ENCODE assay signal across 14 cellular contexts in genomic region chr5:112238473-112238872, GRCh38.
DNase-seq lines count a peak whose midpoint lies in the region; ATAC-seq and TF ChIP-seq lines count a peak whose summit lies in the region.
"Had no signal": no experiment of that assay in that cellular context is flagged by ENCODE, and none has a peak within 500 bp of the region (broad histone marks: within the 10 kb centered on the region; RNA-seq: fewer than 3 reads in every experiment).

No MANE protein-coding gene starts in this region.

- ATAC-seq in HG03280 (IDR thresholded peaks at IDR 0.05; ENCODE audit: unreplicated experiment) (no peak), Right ventricle myocardium superior (ENCODE audit: poor library complexity) (no peak)
- ATAC-seq: T-cell had no signal

- H3K9ac ChIP-seq in colonic mucosa (ENCODE audit: low read depth in 2 of 2, low read length in 2 of 2), result no peak overlapping the region

- H3K4me1 ChIP-seq in BE2C (no peaks in the 10 kb centered on the region), colonic mucosa (no peaks in the 10 kb centered on the region)

- no peak for TF ChIP-seq POLR2A in erythroblast (IDR thresholded peaks at IDR 0.05; ENCODE audit: low read length)

- H3K27ac ChIP-seq in colonic mucosa, result no peak overlapping the region
- H3K27ac ChIP-seq: coronary artery, epithelial cell of prostate had no signal

- intact Hi-C loops in colonic mucosa (cut with DNase I) (no loop called here), Right ventricle myocardium superior (cut with DNase I) (no loop called here)

- peak; percentile 38 for TF ChIP-seq CTCF in BE2C (IDR thresholded peaks at IDR 0.05; ENCODE audit: low read depth, low read length)
- TF ChIP-seq CTCF in GM10248 (IDR thresholded peaks at IDR 0.05; ENCODE audit: control extremely low read depth, extremely low read depth, low read depth, missing control alignments), result peak; percentile 39
- no peak for TF ChIP-seq CTCF in colonic mucosa (IDR thresholded peaks at IDR 0.05)

- DNase-seq in BE2C (no peak), GM10248 (ENCODE audit: extremely low spot score) (no peak), NAMALWA (ENCODE audit: low spot score) (peak; percentile 53), erythroblast (lab: John Stamatoyannopoulos, UW) (peak; percentile 6 to 13), colonic mucosa (no peak), Right ventricle myocardium superior (no peak), cerebellar cortex (ENCODE audit: low spot score) (no peak)
- DNase-seq: activated B cell treated with CpG ODN at 0.5 μM for 24 hours, glutamatergic neuron, NCI-H1092, T-cell had no signal

- CTCF ChIA-PET in GM10248 (lab: Yijun Ruan, JAX), result interaction anchor here (0.7 to 4.9 kb wide), 4 partner anchors 16 to 294 kb away, joined by 3 to 34 read pairs (median 5); partner anchors contain the start of gene EPB41L4A

- H3K27me3 ChIP-seq in BE2C, result peaks cover 15% of the 10 kb centered on the region
- H3K27me3 ChIP-seq in colonic mucosa, result no peaks in the 10 kb centered on the region

- H3K36me3 ChIP-seq in BE2C (no peaks in the 10 kb centered on the region), colonic mucosa (no peaks in the 10 kb centered on the region)

- POLR2A ChIA-PET in GM10248 (lab: Yijun Ruan, JAX), result no interaction called here

- no peak overlapping the region for H3K4me3 ChIP-seq in BE2C (ENCODE audit: low read depth, low read length)
- H3K4me3 ChIP-seq in colonic mucosa, result no peak overlapping the region
- H3K4me3 ChIP-seq: coronary artery had no signal

- H3K9me3 ChIP-seq in BE2C (no peaks in the 10 kb centered on the region), colonic mucosa (no peaks in the 10 kb centered on the region)

Comparison
In these comparisons a context has a peak if more than half of its experiments do, and no peak if none do; other contexts are left out.
1. DNase-seq: peak in NAMALWA (single experiment) and erythroblast (2 of 2); none in BE2C (single experiment), GM10248 (single experiment), colonic mucosa (single experiment), Right ventricle myocardium superior (single experiment) and cerebellar cortex (single experiment).